In the genomic region with DNA sequence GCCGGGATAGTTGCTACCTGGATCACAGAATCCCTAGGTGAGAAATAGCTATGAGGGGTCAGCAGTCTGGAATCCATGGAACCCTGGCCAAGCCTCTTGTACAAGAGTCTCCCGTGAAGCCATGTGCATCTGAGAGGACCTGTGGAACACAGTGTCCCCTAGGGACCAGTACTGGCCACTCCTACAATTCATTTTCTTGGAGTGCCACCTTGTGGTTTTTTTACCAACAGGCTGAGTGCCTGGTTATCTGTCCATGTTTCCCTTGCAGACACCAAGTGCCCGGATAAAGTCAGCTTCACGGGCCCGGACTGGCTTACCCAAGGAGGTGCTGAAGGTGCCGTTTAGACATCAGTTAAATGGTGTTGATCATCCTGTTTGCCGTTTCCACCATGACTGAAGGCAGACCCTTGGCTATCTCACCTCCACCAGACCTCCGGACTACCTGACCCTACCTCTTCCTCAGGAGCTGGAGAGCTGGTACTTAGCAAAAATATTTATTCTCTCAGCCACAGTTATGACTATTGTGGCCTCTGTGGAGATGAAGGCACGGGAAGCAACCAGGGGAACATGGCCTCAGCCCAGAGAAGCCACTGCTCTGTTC, we compare ENCODE assay signal across 8 cellular contexts.
DNase-seq lines count a peak whose midpoint lies in the region; ATAC-seq and TF ChIP-seq lines count a peak whose summit lies in the region.

No MANE protein-coding gene starts in this region.

- 0 out of 2 replicates have a peak, but pooled peaks cover 3% of the 10 kb centered on the region for H3K36me3 ChIP-seq in MM.1S (replicated peaks; ENCODE audit: insufficient read depth, low read length)

- peaks cover 54% of the 10 kb centered on the region for H3K36me3 Mint-ChIP-seq in nephron progenitor cell (ENCODE audit: low read depth)

- H2AFZ ChIP-seq in MM.1S (ENCODE audit: low read length): no peak overlapping the region

- H3K79me2 ChIP-seq in MM.1S (ENCODE audit: low read length): no peaks in the 10 kb centered on the region

- TF ChIP-seq CTCF in MM.1S (IDR thresholded peaks at IDR 0.05; ENCODE audit: low read length) (peak; percentile 46), fibroblast of mammary gland (conservative IDR thresholded peaks at IDR 0.05; ENCODE audit: control insufficient read depth, insufficient read depth, low read depth, low read length) (peak; percentile 51), nephron progenitor cell (IDR thresholded peaks at IDR 0.05) (peak; percentile 51)

- ATAC-seq in HG03095 (IDR thresholded peaks at IDR 0.05; ENCODE audit: unreplicated experiment): no peak

- H3K4me3 ChIP-seq in MM.1S (ENCODE audit: low read length) (no peak overlapping the region), fibroblast of mammary gland (ENCODE audit: control insufficient read depth, low read depth, low read length) (no peak overlapping the region)

- no peak overlapping the region for H3K9ac ChIP-seq in MM.1S (ENCODE audit: low read length)

- H3F3A ChIP-seq in MM.1S (ENCODE audit: insufficient read depth, low read length): no peaks in the 10 kb centered on the region

- H3K4me1 Mint-ChIP-seq in nephron progenitor cell: peaks cover 16% of the 10 kb centered on the region

- H3K9me2 ChIP-seq in MM.1S (replicated peaks; ENCODE audit: insufficient read depth, low read length): no peaks in the 10 kb centered on the region

- H3K4me2 ChIP-seq in MM.1S (ENCODE audit: low read depth, low read length): no peak overlapping the region

- H3K27ac Mint-ChIP-seq in nephron progenitor cell: peak overlapping the region; percentile 44

- no peaks in the 10 kb centered on the region for H3K27me3 ChIP-seq in MM.1S (replicated peaks; ENCODE audit: insufficient read depth, low read length)

- H3K27ac ChIP-seq in MM.1S (ENCODE audit: low read length): no peak overlapping the region

- H3K27me3 Mint-ChIP-seq in nephron progenitor cell (ENCODE audit: low read depth, poor library complexity): no peaks in the 10 kb centered on the region

- H3K9me3 Mint-ChIP-seq in nephron progenitor cell: no peaks in the 10 kb centered on the region

- H3K4me1 ChIP-seq in MM.1S (ENCODE audit: low read length): no peaks in the 10 kb centered on the region

- H4K20me1 ChIP-seq in MM.1S (ENCODE audit: insufficient read depth, low read length): no peaks in the 10 kb centered on the region

- DNase-seq in SIG-M5 treated with dmso at 0.1 percent for 504 hours (lab: John Stamatoyannopoulos, UW; ENCODE audit: unreplicated experiment): peak; percentile 44
- no peak for DNase-seq in SIG-M5 (lab: John Stamatoyannopoulos, UW)
- peak; percentile 19 for DNase-seq in MM.1S
- peak; percentile 32 for DNase-seq in SKM-1 (lab: John Stamatoyannopoulos, UW; ENCODE audit: unreplicated experiment)
- DNase-seq in fibroblast of mammary gland (ENCODE audit: low read depth): peak; percentile 69
- peak; percentile 36 for DNase-seq in nephron progenitor cell
- DNase-seq in activated CD4-positive, alpha-beta T cell treated with anti-CD3 and anti-CD28 coated beads for 48 hours: no peak

- H3K4me3 Mint-ChIP-seq in nephron progenitor cell: no peak overlapping the region

- no peaks in the 10 kb centered on the region for H3K9me3 ChIP-seq in MM.1S (replicated peaks; ENCODE audit: insufficient read depth, low read length)

Comparison
In these comparisons a context has a peak if more than half of its experiments do, and no peak if none do; other contexts are left out.
1. DNase-seq: peak in SIG-M5 treated with dmso at 0.1 percent for 504 hours (single experiment), MM.1S (single experiment), SKM-1 (single experiment), fibroblast of mammary gland (single experiment) and nephron progenitor cell (single experiment); none in SIG-M5 (single experiment) and activated CD4-positive, alpha-beta T cell treated with anti-CD3 and anti-CD28 coated beads for 48 hours (single experiment).
2. Peak in every context shown above with its lines, with median percentiles within 50 percentile points of each other: CTCF ChIP-seq.